Comparison of ENCODE assay signal across 9 cellular contexts in genomic region chr17:68288804-68289203, GRCh38. TPM values are rescaled to one million over a fixed set of nuclear protein-coding genes. Genes with fewer than 3 reads are reported as not detected.
A peak's percentile ranks its signal among the peaks of the same experiment; 100 is the strongest.
DNase-seq lines count a peak whose midpoint lies in the region; ATAC-seq and TF ChIP-seq lines count a peak whose summit lies in the region.
"Had no signal": no experiment of that assay in that cellular context is flagged by ENCODE, and none has a peak within 500 bp of the region (broad histone marks: within the 10 kb centered on the region; RNA-seq: fewer than 3 reads in every experiment).

No MANE protein-coding gene starts in this region.

- H2AFZ ChIP-seq in MM.1S (ENCODE audit: low read length), result no peak overlapping the region

- H3K4me2 ChIP-seq in MM.1S (ENCODE audit: low read depth, low read length), result no peak overlapping the region

- H3K4me1 Mint-ChIP-seq in activated naive CD8-positive, alpha-beta T cell treated with anti-CD3 and anti-CD28 coated beads for 36 hours, result peaks cover 29% of the 10 kb centered on the region
- H3K4me1 Mint-ChIP-seq in neural crest cell, result peaks cover 19% of the 10 kb centered on the region

- peak overlapping the region; percentile 58 for H3K27ac Mint-ChIP-seq in activated naive CD8-positive, alpha-beta T cell treated with anti-CD3 and anti-CD28 coated beads for 36 hours
- no peak overlapping the region for H3K27ac Mint-ChIP-seq in neural crest cell (ENCODE audit: unreplicated experiment)

- H3K36me3 ChIP-seq in GM06990 (ENCODE audit: control insufficient read depth, insufficient read depth, low read length) (no peaks in the 10 kb centered on the region; the same call in 1 of the 2 replicates), MM.1S (replicated peaks; ENCODE audit: insufficient read depth, low read length) (no peaks in the 10 kb centered on the region)

- ATAC-seq in HG02571 (IDR thresholded peaks at IDR 0.05; ENCODE audit: unreplicated experiment), result no peak

- H3K27me3 Mint-ChIP-seq in activated naive CD8-positive, alpha-beta T cell treated with anti-CD3 and anti-CD28 coated beads for 36 hours, result no peaks in the 10 kb centered on the region
- peaks cover 45% of the 10 kb centered on the region for H3K27me3 Mint-ChIP-seq in neural crest cell (ENCODE audit: low read depth)

- H3K79me2 ChIP-seq in MM.1S (ENCODE audit: low read length), result no peaks in the 10 kb centered on the region

- H3K9me2 ChIP-seq in MM.1S (replicated peaks; ENCODE audit: insufficient read depth, low read length), result no peaks in the 10 kb centered on the region

- DNase-seq in GM06990 (ENCODE audit: extremely low read depth, insufficient read length) (no peak), neural crest cell (ENCODE audit: low read depth, low spot score) (no peak), NCI-H1694 (lab: John Stamatoyannopoulos, UW) (no peak), MM.1S (no peak)
- peak; percentile 35 for DNase-seq in Jurkat, Clone E6-1 (ENCODE audit: low read depth, low spot score)
- no peak for DNase-seq in activated naive CD8-positive, alpha-beta T cell treated with anti-CD3 and anti-CD28 coated beads for 36 hours
- DNase-seq: NCI-H2081 treated with DMSO at 0.1 percent for 48 hours had no signal

- H3K4me1 ChIP-seq in MM.1S (ENCODE audit: low read length), result peaks cover 5% of the 10 kb centered on the region; the same call in 1 of the 2 replicates

- H3K9ac ChIP-seq in MM.1S (ENCODE audit: low read length), result no peak overlapping the region

- no peak overlapping the region for H3K27ac ChIP-seq in MM.1S (ENCODE audit: low read length)
- H3K27ac ChIP-seq: VCaP had no signal

- H3K9me3 ChIP-seq in MM.1S (replicated peaks; ENCODE audit: insufficient read depth, low read length), result no peaks in the 10 kb centered on the region

- no peaks in the 10 kb centered on the region for H3K27me3 ChIP-seq in GM06990 (replicated peaks; ENCODE audit: control insufficient read depth, insufficient read depth, low read length)
- H3K27me3 ChIP-seq in MM.1S (replicated peaks; ENCODE audit: insufficient read depth, low read length), result no peaks in the 10 kb centered on the region

- peaks cover 16% of the 10 kb centered on the region for H3K36me3 Mint-ChIP-seq in activated naive CD8-positive, alpha-beta T cell treated with anti-CD3 and anti-CD28 coated beads for 36 hours
- H3K36me3 Mint-ChIP-seq in neural crest cell (ENCODE audit: low read depth), result no peaks in the 10 kb centered on the region

- peak overlapping the region; percentile 58 for H3K4me3 Mint-ChIP-seq in activated naive CD8-positive, alpha-beta T cell treated with anti-CD3 and anti-CD28 coated beads for 36 hours
- H3K4me3 Mint-ChIP-seq in neural crest cell, result peak overlapping the region; percentile 81

- no peaks in the 10 kb centered on the region for H3K9me3 Mint-ChIP-seq in activated naive CD8-positive, alpha-beta T cell treated with anti-CD3 and anti-CD28 coated beads for 36 hours
- no peaks in the 10 kb centered on the region for H3K9me3 Mint-ChIP-seq in neural crest cell

- H3F3A ChIP-seq in MM.1S (ENCODE audit: insufficient read depth, low read length), result peaks cover 31% of the 10 kb centered on the region

- no peaks in the 10 kb centered on the region for H4K20me1 ChIP-seq in MM.1S (ENCODE audit: insufficient read depth, low read length)

- H3K4me3 ChIP-seq in GM06990 (replicated peaks; ENCODE audit: low read depth, low read length), result peak overlapping the region; percentile 88
- H3K4me3 ChIP-seq in Jurkat, Clone E6-1 (ENCODE audit: low read length), result no peak overlapping the region
- no peak overlapping the region for H3K4me3 ChIP-seq in MM.1S (ENCODE audit: low read length)

- peak; percentile 32 for TF ChIP-seq CTCF in GM06990 (IDR thresholded peaks at IDR 0.05; ENCODE audit: insufficient read depth, low read length, poor library complexity, severe bottlenecking)
- TF ChIP-seq CTCF in neural crest cell (conservative IDR thresholded peaks at IDR 0.05), result no peak
- no peak for TF ChIP-seq CTCF in MM.1S (IDR thresholded peaks at IDR 0.05; ENCODE audit: low read length)

RNA-seq across cellular contexts. Expression of gene SLC16A6, which starts 2.1 kb away (rescaled TPM):
- not detected for polyA plus RNA-seq in Jurkat, Clone E6-1 (2012; ENCODE audit: insufficient read depth, insufficient read length)
- total RNA-seq in activated naive CD8-positive, alpha-beta T cell treated with anti-CD3 and anti-CD28 coated beads for 36 hours, result 1 to 10 TPM; 5.9 to 6.0 TPM
- total RNA-seq in neural crest cell, result 0.23 and 0.66 TPM in 2 replicates

RNA-seq across cellular contexts. Expression of gene ARSG, which starts 2.5 kb away (rescaled TPM):
- 4.5 TPM for polyA plus RNA-seq in Jurkat, Clone E6-1 (2012; ENCODE audit: insufficient read depth, insufficient read length)
- 1 to 10 TPM; 5.0 to 5.2 TPM for total RNA-seq in activated naive CD8-positive, alpha-beta T cell treated with anti-CD3 and anti-CD28 coated beads for 36 hours
- 5.0 and 6.2 TPM in 2 replicates for total RNA-seq in neural crest cell

RNA-seq across cellular contexts. Expression of gene AMZ2, which starts 41.0 kb away (rescaled TPM):
- 104 TPM for polyA plus RNA-seq in Jurkat, Clone E6-1 (2012; ENCODE audit: insufficient read depth, insufficient read length)
- total RNA-seq in activated naive CD8-positive, alpha-beta T cell treated with anti-CD3 and anti-CD28 coated beads for 36 hours, result 100 to 1,000 TPM; 120 to 134 TPM
- 85.1 and 87.5 TPM in 2 replicates for total RNA-seq in neural crest cell
